1 cellular context compared by ENCODE assay signal in the genomic region with DNA sequence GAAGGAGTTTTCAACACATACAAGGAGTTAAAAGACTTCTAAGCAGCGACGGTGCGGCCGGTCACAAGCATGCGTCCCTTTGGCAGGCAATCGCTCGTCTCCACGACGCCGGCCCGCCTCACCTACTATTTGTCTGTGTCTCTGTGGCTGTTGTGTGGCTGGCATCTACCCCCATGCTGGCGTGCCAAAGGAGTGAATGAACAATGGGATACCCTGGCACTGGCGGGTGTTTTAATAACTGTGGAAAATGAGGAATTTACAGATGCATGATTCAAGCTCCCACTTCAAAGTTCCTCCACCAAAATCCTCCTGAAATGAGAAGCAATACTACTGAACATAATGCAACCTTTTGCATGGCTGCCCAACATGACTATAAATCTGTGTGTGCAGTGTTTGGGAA.
TF ChIP-seq lines count a peak whose summit lies in the region.

No MANE protein-coding gene starts in this region.

TF ChIP-seq in IMR-90, 13 proteins besides CTCF, POLR2A, EP300 and RAD21:
- no peak for TF ChIP-seq RFX5 (IDR thresholded peaks at IDR 0.05; ENCODE audit: low read depth, low read length)
- TF ChIP-seq, protein P1, sequence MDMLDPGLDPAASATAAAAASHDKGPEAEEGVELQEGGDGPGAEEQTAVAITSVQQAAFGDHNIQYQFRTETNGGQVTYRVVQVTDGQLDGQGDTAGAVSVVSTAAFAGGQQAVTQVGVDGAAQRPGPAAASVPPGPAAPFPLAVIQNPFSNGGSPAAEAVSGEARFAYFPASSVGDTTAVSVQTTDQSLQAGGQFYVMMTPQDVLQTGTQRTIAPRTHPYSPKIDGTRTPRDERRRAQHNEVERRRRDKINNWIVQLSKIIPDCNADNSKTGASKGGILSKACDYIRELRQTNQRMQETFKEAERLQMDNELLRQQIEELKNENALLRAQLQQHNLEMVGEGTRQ (IDR thresholded peaks at IDR 0.05; ENCODE audit: low read depth, low read length), result no peak
- TF ChIP-seq, protein P2, sequence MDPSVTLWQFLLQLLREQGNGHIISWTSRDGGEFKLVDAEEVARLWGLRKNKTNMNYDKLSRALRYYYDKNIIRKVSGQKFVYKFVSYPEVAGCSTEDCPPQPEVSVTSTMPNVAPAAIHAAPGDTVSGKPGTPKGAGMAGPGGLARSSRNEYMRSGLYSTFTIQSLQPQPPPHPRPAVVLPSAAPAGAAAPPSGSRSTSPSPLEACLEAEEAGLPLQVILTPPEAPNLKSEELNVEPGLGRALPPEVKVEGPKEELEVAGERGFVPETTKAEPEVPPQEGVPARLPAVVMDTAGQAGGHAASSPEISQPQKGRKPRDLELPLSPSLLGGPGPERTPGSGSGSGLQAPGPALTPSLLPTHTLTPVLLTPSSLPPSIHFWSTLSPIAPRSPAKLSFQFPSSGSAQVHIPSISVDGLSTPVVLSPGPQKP (IDR thresholded peaks at IDR 0.05; ENCODE audit: borderline replicate concordance, low read depth, low read length), result no peak
- TF ChIP-seq NFE2L2 (IDR thresholded peaks at IDR 0.05; ENCODE audit: low read depth, low read length), result no peak
- no peak for TF ChIP-seq BHLHE40 (IDR thresholded peaks at IDR 0.05; ENCODE audit: low read depth, low read length)
- TF ChIP-seq CEBPB (IDR thresholded peaks at IDR 0.05; ENCODE audit: low read depth, low read length), result no peak
- no peak for TF ChIP-seq CHD1 (IDR thresholded peaks at IDR 0.05; ENCODE audit: low read depth, low read length)
- no peak for TF ChIP-seq MAFK (IDR thresholded peaks at IDR 0.05; ENCODE audit: low read depth, low read length)
- no peak for TF ChIP-seq FOS (IDR thresholded peaks at IDR 0.05; ENCODE audit: low read depth, low read length)
- no peak for TF ChIP-seq MXI1 (IDR thresholded peaks at IDR 0.05; ENCODE audit: borderline replicate concordance, low read depth, low read length)
- TF ChIP-seq MAZ (IDR thresholded peaks at IDR 0.05; ENCODE audit: borderline replicate concordance, low read depth, low read length), result no peak
- no peak for TF ChIP-seq RCOR1 (IDR thresholded peaks at IDR 0.05; ENCODE audit: insufficient replicate concordance, low read length)
- TF ChIP-seq SMC3 (IDR thresholded peaks at IDR 0.05; ENCODE audit: low read depth, low read length), result no peak
